Comparison of ENCODE assay signal across 11 cellular contexts in the genomic region with DNA sequence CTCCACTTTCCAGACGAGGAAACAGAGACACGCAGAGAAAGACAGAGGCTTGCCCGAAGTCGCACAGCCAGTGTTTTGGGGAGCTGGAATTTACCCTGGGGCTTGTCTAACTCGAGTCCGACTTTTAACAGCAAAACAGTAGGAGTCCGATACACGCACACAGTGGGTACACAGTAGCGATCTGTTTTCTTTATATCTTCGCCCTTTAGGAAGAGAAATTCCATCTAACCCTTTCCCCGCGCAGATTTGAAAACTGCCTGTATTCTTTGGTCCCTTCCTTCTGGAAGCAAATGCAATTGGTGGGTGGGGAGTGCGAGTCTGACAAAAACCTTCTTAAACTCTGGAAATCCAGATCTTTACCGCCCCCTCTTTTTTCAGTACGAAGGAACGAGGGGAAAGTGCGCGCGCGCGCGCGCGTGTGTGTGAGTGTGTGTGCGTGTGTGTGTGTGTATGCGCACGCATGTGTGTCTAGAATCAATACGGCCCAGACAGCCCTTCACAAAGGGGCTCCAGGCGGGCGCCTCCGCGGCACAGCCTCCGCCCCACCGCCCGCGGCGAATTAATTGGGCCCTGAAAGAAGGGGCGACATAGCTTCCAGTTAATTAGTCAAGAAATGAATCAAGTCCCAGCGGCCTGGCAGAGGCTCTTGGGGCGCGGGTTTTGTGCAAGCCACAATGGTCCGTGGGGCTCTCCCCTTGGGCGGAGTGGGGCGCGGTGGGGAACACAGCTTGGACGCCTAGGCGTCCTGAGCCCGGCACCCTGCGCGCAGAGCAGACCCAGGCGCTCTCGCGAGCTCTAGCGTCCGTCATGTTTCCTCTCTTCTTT. TPM values are rescaled to one million over a fixed set of nuclear protein-coding genes. Genes with fewer than 3 reads are reported as not detected.
A peak's percentile ranks its signal among the peaks of the same experiment; 100 is the strongest.
DNase-seq lines count a peak whose midpoint lies in the region; ATAC-seq and TF ChIP-seq lines count a peak whose summit lies in the region.
"Had no signal": no experiment of that assay in that cellular context is flagged by ENCODE, and none has a peak within 500 bp of the region (broad histone marks: within the 10 kb centered on the region; RNA-seq: fewer than 3 reads in every experiment).

No MANE protein-coding gene starts in this region.

- intact Hi-C loops in heart right ventricle (cut with DNase I) = loop anchor here in 1 of 10 donors (10.0 kb wide), 1 partner anchor 317 kb away; no protein-coding TSS in a partner anchor
- intact Hi-C loops in left cardiac atrium (cut with DNase I) = no loop called here
- intact Hi-C loops in esophagus squamous epithelium (cut with DNase I) = no loop called here

- no peaks in the 10 kb centered on the region for H3K9me3 Mint-ChIP-seq in stimulated activated naive CD8-positive, alpha-beta T cell treated with anti-CD3 and anti-CD28 coated beads, Interleukin-15, amount 100 ng/mL, for 72 hours
- H3K9me3 Mint-ChIP-seq: T-helper 2 cell treated with Interferon-gamma antibody and Interleukin-4, amounts not matched to agents 5 μg/mL and 100 μg/mL, for 36 hours had no signal

- H3K27ac ChIP-seq in heart right ventricle (no peak overlapping the region), esophagus squamous epithelium (no peak overlapping the region), muscle layer of duodenum (ENCODE audit: low read length) (no peak overlapping the region)

- H3K4me1 Mint-ChIP-seq in stimulated activated naive CD8-positive, alpha-beta T cell treated with anti-CD3 and anti-CD28 coated beads, Interleukin-15, amount 100 ng/mL, for 72 hours = no peaks in the 10 kb centered on the region

- H3K27me3 ChIP-seq in heart right ventricle (peaks cover 58 to 100% (median 99%) of the 10 kb centered on the region in 7 donors), esophagus squamous epithelium (peaks cover 27 to 100% (median 48%) of the 10 kb centered on the region in 4 donors), muscle layer of duodenum (ENCODE audit: low read depth, low read length) (peaks cover 89% of the 10 kb centered on the region)

- ATAC-seq in heart right ventricle (peak in 1 of 8 donors; percentile 50), left cardiac atrium (no peak)
- ATAC-seq in stimulated activated naive CD8-positive, alpha-beta T cell treated with anti-CD3 and anti-CD28 coated beads, Interleukin-15, amount 100 ng/mL, for 72 hours = no peak

- H3K27ac Mint-ChIP-seq in stimulated activated naive CD8-positive, alpha-beta T cell treated with anti-CD3 and anti-CD28 coated beads, Interleukin-15, amount 100 ng/mL, for 72 hours = no peak overlapping the region
- H3K27ac Mint-ChIP-seq: T-helper 2 cell treated with Interferon-gamma antibody and Interleukin-4, amounts not matched to agents 5 μg/mL and 100 μg/mL, for 36 hours had no signal

- no peaks in the 10 kb centered on the region for H3K36me3 ChIP-seq in heart right ventricle
- no peaks in the 10 kb centered on the region for H3K36me3 ChIP-seq in esophagus squamous epithelium
- no peaks in the 10 kb centered on the region for H3K36me3 ChIP-seq in muscle layer of duodenum (ENCODE audit: control insufficient read depth in 1 of 2, insufficient read depth in 2 of 2, low read length in 2 of 2)

- H3K4me1 ChIP-seq in heart right ventricle (peaks cover under 1 to 18% (median 12%) of the 10 kb centered on the region in 9 donors), esophagus squamous epithelium (peaks cover 1 to 38% (median 4%) of the 10 kb centered on the region in 3 donors), muscle layer of duodenum (ENCODE audit: control insufficient read depth in 1 of 2, insufficient read depth in 2 of 2, low read length in 2 of 2) (peaks cover 0 to 30% of the 10 kb centered on the region in 2 donors)

- no peak for TF ChIP-seq POLR2A in esophagus squamous epithelium (IDR thresholded peaks at IDR 0.05)

- H3K9me3 ChIP-seq in heart right ventricle (no peaks in the 10 kb centered on the region), esophagus squamous epithelium (no peaks in the 10 kb centered on the region), muscle layer of duodenum (ENCODE audit: control insufficient read depth in 1 of 2, low read length in 2 of 2) (no peaks in the 10 kb centered on the region)

- DNase-seq in heart right ventricle (no peak), left cardiac atrium (no peak), esophagus squamous epithelium (lab: John Stamatoyannopoulos, UW) (no peak), ureter (ENCODE audit: low spot score) (peak; percentile 58), SHP77 (lab: John Stamatoyannopoulos, UW) (no peak), NCI-H187 treated with DMSO at 0.1 percent for 48 hours (lab: John Stamatoyannopoulos, UW) (no peak)
- no peak for DNase-seq in stimulated activated naive CD8-positive, alpha-beta T cell treated with anti-CD3 and anti-CD28 coated beads, Interleukin-15, amount 100 ng/mL, for 72 hours
- DNase-seq: GF-D8, HCEC 1CT had no signal

- H3K4me3 ChIP-seq in heart right ventricle (peak overlapping the region in 9 of 10 donors; percentile 6 to 40 (median 31)), esophagus squamous epithelium (peak overlapping the region in 3 of 4 donors; percentile 17 to 38 (median 19)), muscle layer of duodenum (ENCODE audit: low read depth in 1 of 2, low read length in 2 of 2) (peak overlapping the region; percentile 26 to 49)

- no peak overlapping the region for H3K4me3 Mint-ChIP-seq in stimulated activated naive CD8-positive, alpha-beta T cell treated with anti-CD3 and anti-CD28 coated beads, Interleukin-15, amount 100 ng/mL, for 72 hours
- H3K4me3 Mint-ChIP-seq: T-helper 2 cell treated with Interferon-gamma antibody and Interleukin-4, amounts not matched to agents 5 μg/mL and 100 μg/mL, for 36 hours had no signal

- peaks cover 100% of the 10 kb centered on the region for H3K27me3 Mint-ChIP-seq in stimulated activated naive CD8-positive, alpha-beta T cell treated with anti-CD3 and anti-CD28 coated beads, Interleukin-15, amount 100 ng/mL, for 72 hours

- TF ChIP-seq CTCF in heart right ventricle (IDR thresholded peaks at IDR 0.05) (no peak), esophagus squamous epithelium (IDR thresholded peaks at IDR 0.05) (no peak)

- 4 to 8% methylated on average over 55 of the region's 55 CpGs for WGBS in heart right ventricle, 2 donors
- 9 to 19% methylated on average over 27 to 29 of the region's 55 CpGs for WGBS in esophagus squamous epithelium, 2 donors

RNA-seq across cellular contexts. Expression of gene TBX3, which starts 14.0 kb away (rescaled TPM):
- total RNA-seq in heart right ventricle (10 to 100 TPM in 6 of 10 donors, 1 to 10 TPM in 4; 4.0 to 32.4 (median 11.4) TPM), left cardiac atrium (10 to 100 TPM in 1 of 2 donors, 1 to 10 TPM in 1; 7.7 to 14.3 TPM), esophagus squamous epithelium (1 to 10 TPM; 2.0 to 2.5 (median 2.4) TPM), ureter (251 TPM)
- polyA plus RNA-seq in heart right ventricle = 10 to 100 TPM in 1 of 2 donors, 1 to 10 TPM in 1; 9.7 to 20.9 TPM
